In genomic region chr2:73998933-73999332, GRCh38 we compare ENCODE assay signal across 17 cellular contexts. TPM values are rescaled to one million over a fixed set of nuclear protein-coding genes. Genes with fewer than 3 reads are reported as not detected.
DNase-seq lines count a peak whose midpoint lies in the region; ATAC-seq, FAIRE-seq and TF ChIP-seq lines count a peak whose summit lies in the region.
"Had no signal": no experiment of that assay in that cellular context is flagged by ENCODE, and none has a peak within 500 bp of the region (broad histone marks: within the 10 kb centered on the region; RNA-seq: fewer than 3 reads in every experiment).

No MANE protein-coding gene starts in this region.

- H3K9me3 ChIP-seq in mesenchymal stem cell (ENCODE audit: control insufficient read depth, low read length) = no peaks in the 10 kb centered on the region
- H3K9me3 ChIP-seq: mucosa of descending colon had no signal

- H3K4me3 ChIP-seq in mesenchymal stem cell (ENCODE audit: insufficient read depth in 1 of 2, low read depth in 1 of 2, low read length in 2 of 2) = no peak overlapping the region
- H3K4me3 ChIP-seq: GM23248, mucosa of descending colon had no signal

- H2BK12ac ChIP-seq in mesenchymal stem cell (ENCODE audit: low read length in 2 of 2) = no peak overlapping the region

- no peak overlapping the region for H3K23ac ChIP-seq in mesenchymal stem cell (ENCODE audit: low read length in 2 of 2)

- H3K14ac ChIP-seq in mesenchymal stem cell (ENCODE audit: low read length in 2 of 2) = no peak overlapping the region

- no peak overlapping the region for H2BK120ac ChIP-seq in mesenchymal stem cell (ENCODE audit: low read depth, low read length)

- H2BK5ac ChIP-seq in mesenchymal stem cell (ENCODE audit: low read depth, low read length, poor library complexity, severe bottlenecking) = no peak overlapping the region

- TF ChIP-seq CTCF in VCaP (conservative IDR thresholded peaks at IDR 0.05) = no peak

- peak overlapping the region; percentile 78 for H2BK15ac ChIP-seq in mesenchymal stem cell (ENCODE audit: low read depth, poor library complexity, severe bottlenecking)

- FAIRE-seq in urothelium cell line (lab: Jason Lieb, UNC) = peak; percentile 20
- no peak for FAIRE-seq in H54 (lab: Jason Lieb, UNC)

- H3K27ac Mint-ChIP-seq in activated naive CD4-positive, alpha-beta T cell treated with anti-CD3 and anti-CD28 coated beads, Interleukin-2, amount 50 U/mL, for 72 hours = peak overlapping the region; percentile 11 to 46

- no peak overlapping the region for H2AK5ac ChIP-seq in mesenchymal stem cell (ENCODE audit: low read length, severe bottlenecking)

- H3K36me3 Mint-ChIP-seq in activated naive CD4-positive, alpha-beta T cell treated with anti-CD3 and anti-CD28 coated beads, Interleukin-2, amount 50 U/mL, for 72 hours = peaks cover 0 to 5% of the 10 kb centered on the region in 2 donors

- H2AFZ ChIP-seq in mesenchymal stem cell (ENCODE audit: low read depth, low read length) = no peak overlapping the region
- H2AFZ ChIP-seq: GM23248 had no signal

- WGBS in mesenchymal stem cell = 94% methylated on average over 4 of the region's 4 CpGs

- DNase-seq in activated naive CD4-positive, alpha-beta T cell treated with anti-CD3 and anti-CD28 coated beads, Interleukin-2, amount 50 U/mL, for 72 hours (ENCODE audit: low spot score in 2 of 2) = no peak
- no peak for DNase-seq in activated naive CD4-positive, alpha-beta T cell treated with anti-CD3 and anti-CD28 coated beads, Interleukin-2, amount 50 U/mL, for 16 hours
- DNase-seq in mesenchymal stem cell = no peak
- no peak for DNase-seq in urothelium cell line (ENCODE audit: low spot score)
- DNase-seq in NCI-H187 (lab: John Stamatoyannopoulos, UW) = no peak
- DNase-seq in H54 (ENCODE audit: insufficient read length, low spot score) = no peak
- DNase-seq: dermis blood vessel endothelial cell; GM23248; mucosa of descending colon; NCI-H2171 treated with DMSO at 0.1 percent for 48 hours; NCI-H69; Right ventricle myocardium superior; stimulated activated CD4-positive, alpha-beta T cell treated with anti-CD3 and anti-CD28 coated beads, Interleukin-2, amount 100 ng/mL, for 24 hours; WERI-Rb-1 had no signal

- no peak overlapping the region for H3K4me2 ChIP-seq in mesenchymal stem cell (ENCODE audit: low read length, poor library complexity, severe bottlenecking)

- H4K91ac ChIP-seq in mesenchymal stem cell (ENCODE audit: low read length) = no peak overlapping the region

- no peak overlapping the region for H3K4ac ChIP-seq in mesenchymal stem cell (ENCODE audit: low read depth in 1 of 2, low read length in 2 of 2)

- H3K36me3 ChIP-seq in mesenchymal stem cell (ENCODE audit: control insufficient read depth in 1 of 2, insufficient read depth in 2 of 2, low read depth in 1 of 2, low read length in 2 of 2) = peaks cover 0 to 4% of the 10 kb centered on the region in 2 experiments

- H3K27ac ChIP-seq in VCaP (peak overlapping the region; percentile 34; the same call in 1 of the 2 replicates), mesenchymal stem cell (ENCODE audit: low read length, poor library complexity, severe bottlenecking) (no peak overlapping the region)
- H3K27ac ChIP-seq: GM23248, WERI-Rb-1 had no signal

- peaks cover 0 to 34% of the 10 kb centered on the region in 2 experiments for H3K27me3 ChIP-seq in mesenchymal stem cell (ENCODE audit: control insufficient read depth in 1 of 2, insufficient read depth in 1 of 2, low read length in 2 of 2)

- H3K9ac ChIP-seq in mesenchymal stem cell (ENCODE audit: low read length) = no peak overlapping the region
- H3K9ac ChIP-seq: GM23248 had no signal

- H3K4me1 ChIP-seq in mesenchymal stem cell (ENCODE audit: control insufficient read depth, insufficient read depth, low read depth, low read length) = peaks cover 34% of the 10 kb centered on the region

- H3K9me3 Mint-ChIP-seq in activated naive CD4-positive, alpha-beta T cell treated with anti-CD3 and anti-CD28 coated beads, Interleukin-2, amount 50 U/mL, for 72 hours = no peaks in the 10 kb centered on the region

- peak in 1 of 2 donors; percentile 39 for ATAC-seq in activated naive CD4-positive, alpha-beta T cell treated with anti-CD3 and anti-CD28 coated beads, Interleukin-2, amount 50 U/mL, for 72 hours
- ATAC-seq: esophagus mucosa, mucosa of descending colon, sciatic nerve had no signal

- no peak for TF ChIP-seq POLR2A in H54 (IDR thresholded peaks at IDR 0.05; ENCODE audit: low read depth, low read length)

- peaks cover 44% of the 10 kb centered on the region for H3K79me1 ChIP-seq in mesenchymal stem cell (replicated peaks; ENCODE audit: low read length, poor library complexity, severe bottlenecking)

- H3K18ac ChIP-seq in mesenchymal stem cell (ENCODE audit: low read depth in 1 of 2, low read length in 2 of 2) = no peak overlapping the region

- no peak overlapping the region for H4K8ac ChIP-seq in mesenchymal stem cell (ENCODE audit: low read length)

RNA-seq across cellular contexts. Expression of gene TET3, which starts 14.2 kb away (rescaled TPM):
- total RNA-seq in activated naive CD4-positive, alpha-beta T cell treated with anti-CD3 and anti-CD28 coated beads, Interleukin-2, amount 50 U/mL, for 72 hours = 10 to 100 TPM; 15.9 to 24.7 TPM
- 3.7 TPM for polyA plus RNA-seq in mesenchymal stem cell (2013, experiment 1 of 2)
- polyA plus RNA-seq in mesenchymal stem cell (2013, experiment 2 of 2) = 3.4 TPM
